In the genomic region with DNA sequence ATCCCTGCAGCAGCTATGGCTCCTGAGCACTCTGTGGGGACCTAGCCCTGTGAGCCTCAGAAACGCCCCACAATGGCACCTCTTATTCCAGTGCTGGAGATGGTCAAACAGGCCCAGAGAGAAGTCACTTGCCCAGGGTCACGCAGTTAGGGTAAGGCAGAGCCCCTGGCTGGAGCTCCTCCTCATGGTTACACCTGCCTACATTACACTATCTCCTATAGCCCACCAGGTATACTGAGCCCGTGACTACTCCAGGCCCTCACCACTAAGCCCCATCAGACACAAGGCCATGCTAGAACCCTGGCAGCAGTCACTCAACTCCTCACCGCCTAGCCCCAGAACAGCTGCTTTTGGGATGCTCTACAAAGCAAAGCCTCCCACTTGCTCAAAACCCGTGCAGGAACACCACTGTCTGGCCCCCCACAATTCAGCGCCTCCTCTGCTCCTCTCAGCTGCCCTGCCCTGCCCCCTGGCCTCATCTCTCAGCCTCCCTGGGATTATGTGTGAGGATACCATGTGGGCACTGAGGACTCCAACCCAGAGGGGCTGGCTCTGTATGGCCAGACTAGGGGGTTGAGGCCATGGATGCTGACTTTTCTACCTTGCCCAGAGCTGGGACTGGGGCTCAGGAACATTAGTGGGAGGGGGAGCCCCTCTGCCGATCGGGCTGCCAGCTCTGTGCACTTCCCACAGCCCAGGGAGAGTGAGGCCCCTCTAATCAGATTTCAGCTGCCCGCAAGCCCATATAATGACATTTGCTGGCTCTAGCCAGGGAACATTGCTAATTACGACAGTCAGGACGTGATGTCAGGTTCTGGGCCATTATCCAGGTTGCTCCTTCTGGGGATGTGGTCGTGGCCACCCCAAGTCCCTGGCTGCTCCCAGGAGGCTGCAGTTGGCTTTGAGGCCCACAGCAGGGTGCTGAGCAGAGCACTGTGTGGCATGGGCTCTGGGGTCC, we compare ENCODE assay signal across 2 cellular contexts.
TF ChIP-seq lines count a peak whose summit lies in the region.

No MANE protein-coding gene starts in this region.

TF ChIP-seq in H1, 55 proteins besides CTCF, POLR2A, EP300 and RAD21:
- no peak for TF ChIP-seq NANOG (IDR thresholded peaks at IDR 0.05; ENCODE audit: insufficient read depth, low read depth, low read length, poor library complexity, severe bottlenecking)
- TF ChIP-seq CHD2 (IDR thresholded peaks at IDR 0.05; ENCODE audit: low read length) = no peak
- no peak for TF ChIP-seq SIX5 (IDR thresholded peaks at IDR 0.05; ENCODE audit: low read depth, low read length)
- no peak for TF ChIP-seq CTBP2 (IDR thresholded peaks at IDR 0.05; ENCODE audit: borderline replicate concordance, insufficient read depth, insufficient read length, low read length)
- no peak for TF ChIP-seq CEBPB (IDR thresholded peaks at IDR 0.05; ENCODE audit: low read depth, low read length)
- TF ChIP-seq TCF12 (IDR thresholded peaks at IDR 0.05; ENCODE audit: low read depth, low read length) = no peak

TF ChIP-seq in liver, 16 proteins besides CTCF, POLR2A, EP300 and RAD21:
- TF ChIP-seq, protein P1, sequence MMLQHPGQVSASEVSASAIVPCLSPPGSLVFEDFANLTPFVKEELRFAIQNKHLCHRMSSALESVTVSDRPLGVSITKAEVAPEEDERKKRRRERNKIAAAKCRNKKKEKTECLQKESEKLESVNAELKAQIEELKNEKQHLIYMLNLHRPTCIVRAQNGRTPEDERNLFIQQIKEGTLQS (IDR thresholded peaks at IDR 0.05) = no peak
- peak; percentile 27 for TF ChIP-seq NR2F2 (IDR thresholded peaks at IDR 0.05)
